26 cellular contexts compared by ENCODE assay signal in the genomic region with DNA sequence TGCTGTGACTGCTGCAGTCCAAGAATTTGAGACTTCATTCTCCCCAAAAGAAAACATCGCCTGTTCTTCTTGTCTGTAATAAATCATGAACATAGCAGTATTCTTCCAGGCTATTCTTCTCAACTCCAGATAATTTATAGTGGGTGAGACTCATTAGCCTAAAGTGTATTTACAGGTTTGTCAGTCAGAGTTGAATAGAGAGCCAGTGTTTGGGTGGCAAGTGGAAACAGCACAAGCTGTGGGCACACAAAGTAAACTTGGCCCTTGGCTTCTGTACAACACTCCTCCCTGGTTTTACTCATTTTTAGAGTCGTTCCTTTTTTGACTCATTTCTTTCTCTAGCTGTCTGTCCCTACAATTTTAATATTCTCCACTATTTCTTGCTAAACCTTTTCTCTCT.
"Had no signal": no experiment of that assay in that cellular context is flagged by ENCODE, and none has a peak within 500 bp of the region (broad histone marks: within the 10 kb centered on the region; RNA-seq: fewer than 3 reads in every experiment).

No MANE protein-coding gene starts in this region.

- H3K4me1 ChIP-seq: right lobe of liver, transverse colon had no signal

- H2AFZ ChIP-seq: hepatocyte had no signal

- H3K9me3 Mint-ChIP-seq: activated naive CD4-positive, alpha-beta T cell treated with anti-CD3 and anti-CD28 coated beads, Interleukin-2, amount 50 U/mL, for 24 hours had no signal

- H3K4me3 ChIP-seq: hepatocyte, left lung, ovary, right lobe of liver, skin epidermis, transverse colon had no signal

- H3K27me3 Mint-ChIP-seq: activated CD4-positive, alpha-beta memory T cell treated with anti-CD3 and anti-CD28 coated beads for 36 hours; activated naive CD4-positive, alpha-beta T cell treated with anti-CD3 and anti-CD28 coated beads, Interleukin-2, amount 50 U/mL, for 24 hours; natural killer cell treated with Interleukin-12 subunit alpha and Interleukin-12 subunit beta and Interleukin-15 and Interleukin-18, amount 100 ng/mL, for 72 hours; stimulated activated naive B cell treated with anti-CD40 and anti-IgM and Interleukin-4, amounts not matched to agents 10 μg/mL and 1 μg/mL and 100 μg/mL, for 72 hours; T-helper 17 cell had no signal

- H3K27ac ChIP-seq: brain microvascular endothelial cell, hepatocyte, left lung, neutrophil, ovary, right lobe of liver, transverse colon had no signal

- FAIRE-seq: urothelium cell line had no signal

- H3K27me3 ChIP-seq: brain microvascular endothelial cell, hepatocyte, left lung, neutrophil, ovary, right lobe of liver, transverse colon had no signal

- DNase-seq: activated CD4-positive, alpha-beta memory T cell treated with anti-CD3 and anti-CD28 coated beads for 36 hours; activated CD4-positive, alpha-beta T cell treated with anti-CD3 and anti-CD28 coated beads for 48 hours; activated gamma-delta T cell; activated T-cell treated with anti-CD3 and anti-CD28 coated beads for 4 hours; anterior cingulate cortex; brain microvascular endothelial cell; caudate nucleus; effector memory CD4-positive, alpha-beta T cell; foreskin melanocyte; glutamatergic neuron; immature natural killer cell; left lung; ovary; right lobe of liver; stimulated activated CD4-positive, alpha-beta T cell treated with anti-CD3 and anti-CD28 coated beads, Interleukin-2, amount 100 ng/mL, for 48 hours; stimulated activated CD8-positive, alpha-beta memory T cell treated with anti-CD3 and anti-CD28 coated beads, Interleukin-4, amount 100 ng/mL, for 48 hours; stimulated activated naive B cell treated with anti-CD40 and anti-IgM and Interleukin-4, amounts not matched to agents 10 μg/mL and 1 μg/mL and 100 μg/mL, for 72 hours; T-helper 17 cell; transverse colon had no signal

- H3K4me2 ChIP-seq: hepatocyte had no signal

- H3K36me3 ChIP-seq: brain microvascular endothelial cell, left lung, neutrophil, ovary, right lobe of liver, transverse colon had no signal

- ATAC-seq: left lung; natural killer cell treated with Interleukin-12 subunit alpha and Interleukin-12 subunit beta and Interleukin-15 and Interleukin-18, amount 100 ng/mL, for 72 hours; right lobe of liver; stimulated activated naive B cell treated with anti-CD40 and anti-IgM and Interleukin-4, amounts not matched to agents 10 μg/mL and 1 μg/mL and 100 μg/mL, for 72 hours; T-helper 17 cell had no signal

- H3K9me3 ChIP-seq: ovary, right lobe of liver had no signal

- H3K4me3 Mint-ChIP-seq: activated CD4-positive, alpha-beta memory T cell treated with anti-CD3 and anti-CD28 coated beads for 36 hours; activated naive CD4-positive, alpha-beta T cell treated with anti-CD3 and anti-CD28 coated beads, Interleukin-2, amount 50 U/mL, for 24 hours; activated T-helper 1 cell treated with anti-CD3 and anti-CD28 coated beads, Interleukin-12 subunit alpha, Interleukin-12 subunit beta, Interleukin-2, Interleukin-4 antibody, amounts not matched to agents 30 ng/mL and 10 ng/mL and 1 ng/mL, durations not matched to agents 14 hours and 24 hours and 36 hours; immature natural killer cell; natural killer cell treated with Interleukin-12 subunit alpha and Interleukin-12 subunit beta and Interleukin-15 and Interleukin-18, amount 100 ng/mL, for 72 hours; stimulated activated naive B cell treated with anti-CD40 and anti-IgM and Interleukin-4, amounts not matched to agents 10 μg/mL and 1 μg/mL and 100 μg/mL, for 72 hours; T-helper 17 cell had no signal

- H3K79me2 ChIP-seq: hepatocyte had no signal

- H3K27ac Mint-ChIP-seq: activated CD4-positive, alpha-beta memory T cell treated with anti-CD3 and anti-CD28 coated beads for 36 hours; activated naive CD4-positive, alpha-beta T cell treated with anti-CD3 and anti-CD28 coated beads, Interleukin-2, amount 50 U/mL, for 24 hours; activated T-helper 1 cell treated with anti-CD3 and anti-CD28 coated beads, Interleukin-12 subunit alpha, Interleukin-12 subunit beta, Interleukin-2, Interleukin-4 antibody, amounts not matched to agents 30 ng/mL and 10 ng/mL and 1 ng/mL, durations not matched to agents 14 hours and 24 hours and 36 hours; immature natural killer cell; natural killer cell treated with Interleukin-12 subunit alpha and Interleukin-12 subunit beta and Interleukin-15 and Interleukin-18, amount 100 ng/mL, for 72 hours; stimulated activated naive B cell treated with anti-CD40 and anti-IgM and Interleukin-4, amounts not matched to agents 10 μg/mL and 1 μg/mL and 100 μg/mL, for 72 hours; T-helper 17 cell had no signal
